40 cellular contexts compared by ENCODE assay signal in genomic region chr6:166151798-166152197, GRCh38. TPM values are rescaled to one million over a fixed set of nuclear protein-coding genes. Genes with fewer than 3 reads are reported as not detected.
DNase-seq lines count a peak whose midpoint lies in the region; ATAC-seq, FAIRE-seq and TF ChIP-seq lines count a peak whose summit lies in the region.
"Had no signal": no experiment of that assay in that cellular context is flagged by ENCODE, and none has a peak within 500 bp of the region (broad histone marks: within the 10 kb centered on the region; RNA-seq: fewer than 3 reads in every experiment).

No MANE protein-coding gene starts in this region.

- no peak overlapping the region for H2BK15ac ChIP-seq in IMR-90 (ENCODE audit: low read depth, low read length)

- WGBS in HepG2 (ENCODE audit: low lambda C conversion rate): 2% methylated on average over 1 of the region's 1 CpG
- 70% methylated on average over 1 of the region's 1 CpG for WGBS in right lobe of liver (ENCODE audit: insufficient coverage, low coverage, low lambda C conversion rate, missing lambda C conversion rate)
- 92% methylated on average over 1 of the region's 1 CpG for WGBS in A549 (ENCODE audit: missing lambda C conversion rate)
- no CpG with 5 or more reads among the region's 1 CpG for WGBS in IMR-90 (ENCODE audit: extremely low coverage in 2 of 2, insufficient read length in 1 of 2), 2 experiments
- WGBS in K562 (ENCODE audit: insufficient coverage, low coverage, missing lambda C conversion rate): 0% methylated on average over 1 of the region's 1 CpG
- 69 to 76% methylated on average over 1 of the region's 1 CpG for WGBS in lower leg skin, 2 donors

- H3K27me3 ChIP-seq in HepG2 (ENCODE audit: control insufficient read depth in 1 of 2, insufficient read depth in 2 of 2, low read length in 2 of 2) (peaks cover 0 to 26% of the 10 kb centered on the region in 2 experiments; a peak in 3 of 5 replicates), right lobe of liver (no peaks in the 10 kb centered on the region), IMR-90 (ENCODE audit: control insufficient read depth, insufficient read depth, low read length) (no peaks in the 10 kb centered on the region; the same call in 1 of the 2 replicates), K562 (ENCODE audit: control insufficient read depth in 2 of 2, insufficient read depth in 2 of 2, low read length in 2 of 2) (peaks cover 0 to 30% of the 10 kb centered on the region in 2 experiments; a peak in 2 of 5 replicates)
- H3K27me3 ChIP-seq: BLaER1; BLaER1 treated with 17β-estradiol and CSF1 and Interleukin-3, amounts not matched to agents 10 nM and 100 nM had no signal

- in situ Hi-C loops in HepG2 (cut with HindIII; ENCODE audit: extremely low pct_ligation_motif_present, low pct_unique_long_range_greater_than_20kb): no loop called here
- in situ Hi-C loops in IMR-90 (cut with MboI; ENCODE audit: low sequenced_read_pairs): no loop called here
- in situ Hi-C loops in K562 (cut with MboI): no loop called here

- H3K79me2 ChIP-seq in HepG2 (ENCODE audit: insufficient read depth, low read length) (no peaks in the 10 kb centered on the region), K562 (ENCODE audit: control insufficient read depth, insufficient read depth, low read length) (no peaks in the 10 kb centered on the region)

- no peak overlapping the region for H4K91ac ChIP-seq in IMR-90 (ENCODE audit: insufficient read depth, low read depth, low read length)

- no peak overlapping the region for H4K5ac ChIP-seq in IMR-90 (ENCODE audit: low read depth, low read length)

- DNase-seq in HepG2 (ENCODE audit: low spot score): no peak
- no peak for DNase-seq in right lobe of liver
- no peak for DNase-seq in A549 (ENCODE audit: low read depth in 1 of 2, low spot score in 1 of 2)
- DNase-seq in IMR-90: no peak
- DNase-seq in K562 (ENCODE audit: extremely low read depth in 1 of 4, low spot score in 3 of 4): no peak
- no peak for DNase-seq in lower leg skin (ENCODE audit: low spot score in 2 of 2)
- DNase-seq in CD14-positive monocyte (ENCODE audit: low spot score): no peak
- DNase-seq: 8988T; ACHN; AML-193; BE2C; C1 segment of cervical spinal cord; Caco-2; Calu3; CD4-positive, alpha-beta memory T cell; CD4-positive, alpha-beta T cell; CD4-positive, CD25-positive, alpha-beta regulatory T cell; CD8-positive, alpha-beta memory T cell; CD8-positive, alpha-beta T cell; COR-L47; DMS 273 treated with DMSO at 0.1 percent for 48 hours; DMS53; DMS79; DMS79 treated with DMSO at 0.1 percent for 48 hours; DND-41; EL had no signal

- H3K36me3 Mint-ChIP-seq in CD14-positive monocyte: no peaks in the 10 kb centered on the region
- H3K36me3 Mint-ChIP-seq: CD4-positive, alpha-beta memory T cell; CD4-positive, CD25-positive, alpha-beta regulatory T cell; CD8-positive, alpha-beta memory T cell; CD8-positive, alpha-beta T cell had no signal

- no peak overlapping the region for H3K4me3 Mint-ChIP-seq in CD14-positive monocyte
- H3K4me3 Mint-ChIP-seq: B cell; CD4-positive, alpha-beta memory T cell; CD4-positive, alpha-beta T cell; CD4-positive, CD25-positive, alpha-beta regulatory T cell; CD8-positive, alpha-beta memory T cell; CD8-positive, alpha-beta T cell had no signal

- H3K4me2 ChIP-seq in HepG2 (ENCODE audit: low read depth, low read length) (no peak overlapping the region), A549 (no peak overlapping the region), IMR-90 (ENCODE audit: low read depth, low read length) (no peak overlapping the region), K562 (ENCODE audit: insufficient read depth, low read length) (no peak overlapping the region)
- H3K4me2 ChIP-seq: BLaER1; BLaER1 treated with 17β-estradiol and CSF1 and Interleukin-3, amounts not matched to agents 10 nM and 100 nM had no signal

- peaks cover 4 to 8% (median 6%) of the 10 kb centered on the region in 3 donors for H3K27me3 Mint-ChIP-seq in CD14-positive monocyte (ENCODE audit: low read depth in 3 of 3)

- TF ChIP-seq RAD21 in HepG2 (CRISPR knock-in tag; IDR thresholded peaks at IDR 0.05) (no peak), A549 (conservative IDR thresholded peaks at IDR 0.05 in 1 of 2, IDR thresholded peaks at IDR 0.05 in 1 of 2) (no peak), IMR-90 (IDR thresholded peaks at IDR 0.05; ENCODE audit: low read length) (no peak), K562 (CRISPR knock-in tag; conservative IDR thresholded peaks at IDR 0.05 in 1 of 2, IDR thresholded peaks at IDR 0.05 in 1 of 2) (no peak)

- H3K27ac Mint-ChIP-seq in CD14-positive monocyte: no peak overlapping the region
- H3K27ac Mint-ChIP-seq: B cell; CD4-positive, alpha-beta memory T cell; CD4-positive, alpha-beta T cell; CD4-positive, CD25-positive, alpha-beta regulatory T cell; CD8-positive, alpha-beta memory T cell; CD8-positive, alpha-beta T cell had no signal

- intact Hi-C loops in HepG2 (cut with micrococcal nuclease; ENCODE audit: unreplicated experiment): no loop called here
- intact Hi-C loops in right lobe of liver (cut with DNase I): no loop called here
- intact Hi-C loops in IMR-90 (cut with micrococcal nuclease): no loop called here
- intact Hi-C loops in K562 (cut with micrococcal nuclease): no loop called here
- intact Hi-C loops in lower leg skin (cut with DNase I; ENCODE audit: low total_unique reads): no loop called here
- intact Hi-C loops in CD14-positive monocyte (cut with micrococcal nuclease): no loop called here

- H3K27ac ChIP-seq in HepG2 (ENCODE audit: extremely low read length, insufficient read depth, low read length) (no peak overlapping the region), right lobe of liver (no peak overlapping the region), A549 (no peak overlapping the region), IMR-90 (ENCODE audit: insufficient read depth, low read length) (no peak overlapping the region), K562 (ENCODE audit: extremely low read depth, low read depth, low read length) (no peak overlapping the region)
- H3K27ac ChIP-seq: 22Rv1; BLaER1; BLaER1 treated with 17β-estradiol and CSF1 and Interleukin-3, amounts not matched to agents 10 nM and 100 nM; C4-2B had no signal

- no peak overlapping the region for H3K56ac ChIP-seq in IMR-90 (ENCODE audit: extremely low read depth, insufficient read depth, low read length)

- H3K36me3 ChIP-seq in HepG2 (replicated peaks in 1 of 2; ENCODE audit: control insufficient read depth in 1 of 2, insufficient read depth in 2 of 2, low read length in 2 of 2) (no peaks in the 10 kb centered on the region), right lobe of liver (no peaks in the 10 kb centered on the region), IMR-90 (ENCODE audit: control insufficient read depth, insufficient read depth, low read length) (no peaks in the 10 kb centered on the region), K562 (ENCODE audit: control insufficient read depth, insufficient read depth, low read length) (no peaks in the 10 kb centered on the region)
- H3K36me3 ChIP-seq: BE2C; BLaER1; BLaER1 treated with 17β-estradiol and CSF1 and Interleukin-3, amounts not matched to agents 10 nM and 100 nM had no signal

- H4K8ac ChIP-seq in IMR-90 (ENCODE audit: low read depth in 2 of 2, low read length in 2 of 2): no peak overlapping the region

- no peak overlapping the region for H2BK20ac ChIP-seq in IMR-90 (ENCODE audit: low read depth, low read length)

- no peak overlapping the region for H3K18ac ChIP-seq in IMR-90 (ENCODE audit: low read depth, low read length)

- H3K9me3 ChIP-seq in HepG2 (ENCODE audit: low read length) (no peaks in the 10 kb centered on the region), right lobe of liver (no peaks in the 10 kb centered on the region), A549 (peaks cover 6% of the 10 kb centered on the region; the same call in 1 of the 3 replicates), IMR-90 (ENCODE audit: control insufficient read depth, insufficient read depth, low read length) (peaks cover 3% of the 10 kb centered on the region; the same call in 1 of the 2 replicates), K562 (replicated peaks; ENCODE audit: control insufficient read depth, insufficient read depth, low read depth, low read length) (no peaks in the 10 kb centered on the region)
- H3K9me3 ChIP-seq: BE2C had no signal

- H3K4me1 ChIP-seq in HepG2 (ENCODE audit: insufficient read depth, low read length) (no peaks in the 10 kb centered on the region), right lobe of liver (no peaks in the 10 kb centered on the region), A549 (no peaks in the 10 kb centered on the region), IMR-90 (ENCODE audit: control insufficient read depth, insufficient read depth, low read length) (no peaks in the 10 kb centered on the region), K562 (replicated peaks in 1 of 2; ENCODE audit: control insufficient read depth in 2 of 2, insufficient read depth in 2 of 2, low read length in 2 of 2) (no peaks in the 10 kb centered on the region)
- H3K4me1 ChIP-seq: BE2C; BLaER1; BLaER1 treated with 17β-estradiol and CSF1 and Interleukin-3, amounts not matched to agents 10 nM and 100 nM; Caco-2 had no signal

- TF ChIP-seq POLR2A in HepG2 (IDR thresholded peaks at IDR 0.05; ENCODE audit: insufficient read depth in 1 of 2, low read depth in 2 of 2, low read length in 2 of 2) (no peak), right lobe of liver (IDR thresholded peaks at IDR 0.05) (no peak), A549 (IDR thresholded peaks at IDR 0.05; ENCODE audit: low read length) (no peak), IMR-90 (IDR thresholded peaks at IDR 0.05; ENCODE audit: low read depth, low read length) (no peak), K562 (conservative IDR thresholded peaks at IDR 0.05) (no peak), lower leg skin (IDR thresholded peaks at IDR 0.05) (no peak)

- BruUV-seq in HepG2 (replicated peaks; lab: Mats Ljungman, UMichigan) (no TSS peak), IMR-90 (replicated peaks; lab: Mats Ljungman, UMichigan) (no TSS peak), K562 (replicated peaks; lab: Mats Ljungman, UMichigan) (no TSS peak)

- H3K9ac ChIP-seq in HepG2 (ENCODE audit: insufficient read depth, low read depth, low read length) (no peak overlapping the region), IMR-90 (ENCODE audit: low read depth, low read length) (no peak overlapping the region), K562 (ENCODE audit: insufficient read depth in 1 of 2, low read depth in 2 of 2, low read length in 2 of 2) (no peak overlapping the region)
- H3K9ac ChIP-seq: BLaER1; BLaER1 treated with 17β-estradiol and CSF1 and Interleukin-3, amounts not matched to agents 10 nM and 100 nM had no signal

- H2BK120ac ChIP-seq in IMR-90 (ENCODE audit: low read depth, low read length): no peak overlapping the region

- no peak overlapping the region for H3K4ac ChIP-seq in IMR-90 (ENCODE audit: low read depth, low read length)

- POLR2A ChIA-PET in HepG2 (lab: Yijun Ruan, JAX) (no interaction called here), A549 (lab: Yijun Ruan, JAX) (no interaction called here), IMR-90 (lab: Charles Lee; ENCODE audit: unreplicated experiment) (no interaction called here), K562 (lab: Yijun Ruan, JAX) (no interaction called here)

- no peak overlapping the region for H2AK9ac ChIP-seq in IMR-90 (replicated peaks; ENCODE audit: low read depth, low read length, poor library complexity)

- H3K9me3 Mint-ChIP-seq in CD14-positive monocyte: peaks cover 5 to 26% (median 13%) of the 10 kb centered on the region in 7 donors

- no peak overlapping the region for H3K14ac ChIP-seq in IMR-90 (replicated peaks; ENCODE audit: low read depth, low read length)

- FAIRE-seq in HepG2 (lab: Jason Lieb, UNC): no peak
- no peak for FAIRE-seq in A549 (lab: Jason Lieb, UNC)
- FAIRE-seq in K562 (lab: Jason Lieb, UNC): no peak
- FAIRE-seq: A204.1, D721Med had no signal

- TF ChIP-seq EP300 in HepG2 (IDR thresholded peaks at IDR 0.05; ENCODE audit: low read depth in 2 of 2, low read length in 2 of 2): no peak
- no peak for TF ChIP-seq EP300 in HepG2 (CRISPR knock-in tag; IDR thresholded peaks at IDR 0.05; ENCODE audit: borderline replicate concordance)
- no peak for TF ChIP-seq EP300 in A549 (IDR thresholded peaks at IDR 0.05)
- TF ChIP-seq EP300 in K562 (IDR thresholded peaks at IDR 0.05; ENCODE audit: low read length): no peak

- H2BK5ac ChIP-seq in IMR-90 (ENCODE audit: low read depth, low read length, poor library complexity, severe bottlenecking): no peak overlapping the region

- H3K79me1 ChIP-seq in IMR-90 (ENCODE audit: low read depth in 1 of 2, low read length in 2 of 2): no peaks in the 10 kb centered on the region

- dilution Hi-C loops in IMR-90 (cut with HindIII; ENCODE audit: low sequenced_read_pairs, unreplicated experiment): no loop called here

- H2AFZ ChIP-seq in HepG2 (ENCODE audit: low read length) (no peak overlapping the region), IMR-90 (replicated peaks; ENCODE audit: low read length, poor library complexity) (no peak overlapping the region), K562 (ENCODE audit: low read depth, low read length) (no peak overlapping the region)

- CTCF ChIA-PET in HepG2 (lab: Yijun Ruan, JAX; ENCODE audit: low intra/inter-chr PET ratio, low total read pairs): no interaction called here
- CTCF ChIA-PET in A549 (lab: Yijun Ruan, JAX): interaction anchor here (1.3 kb wide), 1 partner anchor 8 kb away, joined by 3 read pairs; no protein-coding TSS in a partner anchor
- CTCF ChIA-PET in IMR-90 (lab: Yijun Ruan, JAX): no interaction called here
- CTCF ChIA-PET in K562 (lab: Yijun Ruan, JAX; ENCODE audit: low intra/inter-chr PET ratio): no interaction called here

- H4K20me1 ChIP-seq in HepG2 (ENCODE audit: insufficient read depth, low read length) (no peaks in the 10 kb centered on the region), IMR-90 (ENCODE audit: insufficient read depth, low read length) (no peaks in the 10 kb centered on the region), K562 (replicated peaks; ENCODE audit: control insufficient read depth, insufficient read depth, low read length) (no peaks in the 10 kb centered on the region)
- H4K20me1 ChIP-seq: BLaER1; BLaER1 treated with 17β-estradiol and CSF1 and Interleukin-3, amounts not matched to agents 10 nM and 100 nM had no signal

- no peak for TF ChIP-seq CTCF in HepG2 (CRISPR knock-in tag; IDR thresholded peaks at IDR 0.05)
- no peak for TF ChIP-seq CTCF in right lobe of liver (IDR thresholded peaks at IDR 0.05)
- TF ChIP-seq CTCF in A549 (IDR thresholded peaks at IDR 0.05): no peak
- no peak for TF ChIP-seq CTCF in IMR-90 (conservative IDR thresholded peaks at IDR 0.05; ENCODE audit: low read depth, low read length)
- no peak for TF ChIP-seq CTCF in K562 (IDR thresholded peaks at IDR 0.05 in 2 of 3, conservative IDR thresholded peaks at IDR 0.05 in 1 of 3; ENCODE audit: insufficient read depth in 2 of 3, low read depth in 1 of 3, low read length in 3 of 3)
- no peak for TF ChIP-seq CTCF in lower leg skin (IDR thresholded peaks at IDR 0.05)
- no peak for TF ChIP-seq CTCF in CD14-positive monocyte (IDR thresholded peaks at IDR 0.05)

- H2AK5ac ChIP-seq in IMR-90 (ENCODE audit: low read depth, low read length): no peak overlapping the region

- ATAC-seq in HepG2: no peak
- no peak for ATAC-seq in right lobe of liver
- no peak for ATAC-seq in A549
- ATAC-seq in IMR-90 (ENCODE audit: low read depth): no peak
- no peak for ATAC-seq in K562
- ATAC-seq in HG02885 (IDR thresholded peaks at IDR 0.05; ENCODE audit: poor library complexity, unreplicated experiment): no peak
- ATAC-seq: CD8-positive, alpha-beta T cell had no signal

- no peak overlapping the region for H3K23ac ChIP-seq in IMR-90 (ENCODE audit: low read depth, low read length)

- H3K4me1 Mint-ChIP-seq in CD14-positive monocyte: no peaks in the 10 kb centered on the region
- H3K4me1 Mint-ChIP-seq: B cell; CD4-positive, alpha-beta memory T cell; CD4-positive, CD25-positive, alpha-beta regulatory T cell; CD8-positive, alpha-beta memory T cell had no signal

- H3K9me1 ChIP-seq in IMR-90 (ENCODE audit: insufficient read depth, low read length) (no peaks in the 10 kb centered on the region), K562 (ENCODE audit: control insufficient read depth, insufficient read depth, low read length) (no peaks in the 10 kb centered on the region)

- H3K4me3 ChIP-seq in HepG2 (replicated peaks in 1 of 3; ENCODE audit: insufficient read depth in 1 of 3, low read depth in 2 of 3, low read length in 3 of 3) (no peak overlapping the region), right lobe of liver (no peak overlapping the region), A549 (no peak overlapping the region), IMR-90 (ENCODE audit: insufficient read depth, low read depth, low read length) (no peak overlapping the region), K562 (no peak overlapping the region), lower leg skin (ENCODE audit: low read depth, poor library complexity, severe bottlenecking) (no peak overlapping the region)
- H3K4me3 ChIP-seq: BLaER1; BLaER1 treated with 17β-estradiol and CSF1 and Interleukin-3, amounts not matched to agents 10 nM and 100 nM had no signal

RNA-seq across cellular contexts. Expression of gene TBXT, which starts 15.9 kb away (rescaled TPM):
- not detected in 2 replicates for total RNA-seq in HepG2 (2016; rRNA removed; fragmentation: Illumina TruSeq; extraction: Trizol)
- total RNA-seq in HepG2 (2016; cell fraction: cytosol; rRNA removed; fragmentation: Illumina TruSeq; extraction: Trizol; ENCODE audit: low read depth): not detected in 2 replicates
- not detected in 2 replicates for total RNA-seq in HepG2 (2016; cell fraction: insoluble cytoplasmic fraction; rRNA removed; fragmentation: Illumina TruSeq; extraction: Trizol)
- total RNA-seq in HepG2 (2016; cell fraction: membrane; rRNA removed; fragmentation: Illumina TruSeq; extraction: Trizol): not detected in 2 replicates
- total RNA-seq in HepG2 (2016; cell fraction: nucleus; rRNA removed; fragmentation: Illumina TruSeq; extraction: Trizol): not detected in 2 replicates
- polyA plus RNA-seq in HepG2 (2011; rRNA removed): not detected in 2 replicates
- not detected in 2 replicates for polyA plus RNA-seq in HepG2 (2011; cell fraction: cytosol; rRNA removed)
- polyA plus RNA-seq in HepG2 (2011; cell fraction: nucleus; rRNA removed): not detected in 2 replicates
- not detected in 2 replicates for polyA plus RNA-seq in HepG2 (2012)
- polyA plus RNA-seq in HepG2 (2016; cell fraction: cytosol; fragmentation: Illumina TruSeq; extraction: Trizol; ENCODE audit: low read depth): not detected in 2 replicates
- not detected in 2 replicates for polyA plus RNA-seq in HepG2 (2016; cell fraction: insoluble cytoplasmic fraction; fragmentation: Illumina TruSeq; extraction: Trizol; ENCODE audit: low read depth)
- polyA plus RNA-seq in HepG2 (2016; cell fraction: membrane; fragmentation: Illumina TruSeq; extraction: Trizol; ENCODE audit: low read depth): not detected in 2 replicates
- not detected in 2 replicates for polyA plus RNA-seq in HepG2 (2016; cell fraction: nucleus; fragmentation: Illumina TruSeq; extraction: Trizol; ENCODE audit: insufficient read depth, low read depth)
- polyA minus RNA-seq in HepG2 (2011; rRNA and poly(A)+ RNA removed; ENCODE audit: low replicate concordance): not detected in 2 replicates
- not detected in 2 replicates for polyA minus RNA-seq in HepG2 (2011; cell fraction: cytosol; rRNA and poly(A)+ RNA removed)
- polyA minus RNA-seq in HepG2 (2011; cell fraction: nucleus; rRNA and poly(A)+ RNA removed): not detected in 2 replicates
- not detected for total RNA-seq in right lobe of liver
- polyA plus RNA-seq in A549 (2011; rRNA removed): not detected in 2 replicates
- polyA plus RNA-seq in A549 (2012; cell fraction: cytosol; rRNA removed): 0.04 TPM in 1 of 2 replicates, not detected in the other
- 0.02 and 0.21 TPM in 2 replicates for polyA plus RNA-seq in A549 (2012; cell fraction: nucleus; rRNA removed)
- not detected in 3 replicates for polyA plus RNA-seq in A549 (2017; fragmentation: RNase III; extraction: RNeasy Plus Mini Kit Qiagen cat#74134 plus additional on column Dnase treatment)
- not detected in 2 replicates for polyA minus RNA-seq in A549 (2011; rRNA and poly(A)+ RNA removed)
- not detected in 2 replicates for total RNA-seq in IMR-90 (2012; rRNA removed)
- polyA plus RNA-seq in IMR-90 (2012; rRNA removed): not detected in 2 replicates
- polyA plus RNA-seq in IMR-90 (2012; cell fraction: cytosol; rRNA removed): not detected in 2 replicates
- polyA plus RNA-seq in IMR-90 (2012; cell fraction: nucleus; rRNA removed; ENCODE audit: low replicate concordance): not detected in 2 replicates
- not detected in 2 replicates for total RNA-seq in K562 (2011; cell fraction: chromatin; rRNA removed; ENCODE audit: low replicate concordance)
- not detected in 2 replicates for total RNA-seq in K562 (2011; cell fraction: nucleolus; rRNA removed)
- not detected in 2 replicates for total RNA-seq in K562 (2011; cell fraction: nucleoplasm; rRNA removed)
- total RNA-seq in K562 (2014; rRNA removed): not detected in 2 replicates
- total RNA-seq in K562 (2014; rRNA removed; fragmentation: Illumina TruSeq; extraction: Trizol): not detected in 2 replicates
- total RNA-seq in K562 (2015; rRNA removed; fragmentation: Illumina TruSeq; extraction: Trizol): not detected in 2 replicates
- total RNA-seq in K562 (2021): not detected in 2 replicates
- polyA plus RNA-seq in K562 (2011; rRNA removed): not detected in 2 replicates
- not detected in 2 replicates for polyA plus RNA-seq in K562 (2011; cell fraction: cytosol; rRNA removed)
- polyA plus RNA-seq in K562 (2011; cell fraction: nucleus; rRNA removed): not detected in 2 replicates
- not detected in 2 replicates for polyA plus RNA-seq in K562 (2012)
- polyA plus RNA-seq in K562 (2014; fragmentation: Illumina TruSeq; extraction: Trizol): not detected in 2 replicates
- not detected for polyA plus RNA-seq in K562 (2014; fragmentation: Nextera tagmentation; extraction: Ambion mirVana)
- not detected in 2 replicates for polyA plus RNA-seq in K562 (2014; rRNA removed)
- polyA minus RNA-seq in K562 (2011; rRNA and poly(A)+ RNA removed): not detected in 2 replicates
- polyA minus RNA-seq in K562 (2011; cell fraction: cytosol; rRNA and poly(A)+ RNA removed): not detected in 2 replicates
- not detected in 2 replicates for polyA minus RNA-seq in K562 (2011; cell fraction: nucleus; rRNA and poly(A)+ RNA removed)
- total RNA-seq in lower leg skin: not detected
- not detected for polyA plus RNA-seq in CD14-positive monocyte
- total RNA-seq: A172; A673; B cell; Caco-2; Calu3; CD4-positive, alpha-beta memory T cell; CD4-positive, alpha-beta T cell; CD4-positive, CD25-positive, alpha-beta regulatory T cell; CD8-positive, alpha-beta memory T cell; CD8-positive, alpha-beta T cell; Daoy; G401 had no signal
- polyA plus RNA-seq: AG04450; BJ; CD4-positive, alpha-beta memory T cell; CD4-positive, CD25-positive, alpha-beta regulatory T cell; CD8-positive, alpha-beta memory T cell had no signal

Comparison
In these comparisons a context has a peak if more than half of its experiments do, and no peak if none do; other contexts are left out.
1. Of the 241 proteins assayed by ChIP-seq in both HepG2 and K562: peak only in HepG2: MAFK; only in K562: MAFG; in both: MAFF; in neither: 238.